ENCODE assay signal across 12 cellular contexts in the genomic region with DNA sequence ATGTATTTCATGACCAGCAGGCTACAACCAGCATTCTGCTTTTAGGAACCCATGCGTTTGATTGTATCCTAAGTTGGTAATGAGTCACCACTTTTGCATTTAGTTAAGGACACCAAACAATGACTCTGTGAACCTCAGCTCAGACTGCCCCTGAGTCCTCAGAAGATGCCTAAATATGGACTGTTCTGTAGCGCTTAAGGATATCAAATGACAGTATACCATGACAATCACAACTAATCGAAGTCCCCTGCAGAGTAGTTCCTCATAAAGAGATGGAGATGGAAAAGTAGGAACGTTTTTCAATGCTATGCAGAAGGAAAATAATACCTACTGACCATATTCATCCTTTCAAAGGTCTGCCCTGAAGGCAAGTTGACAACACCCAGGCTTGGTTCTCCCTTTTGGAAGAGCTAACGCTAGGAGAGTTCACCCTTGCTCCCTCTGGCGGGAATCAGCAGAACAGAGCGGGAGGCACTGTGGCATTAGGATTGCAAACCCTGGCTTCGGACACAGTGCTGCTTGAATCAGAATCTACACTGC.
DNase-seq lines count a peak whose midpoint lies in the region; ATAC-seq and TF ChIP-seq lines count a peak whose summit lies in the region.
"Had no signal": no experiment of that assay in that cellular context is flagged by ENCODE, and none has a peak within 500 bp of the region (broad histone marks: within the 10 kb centered on the region; RNA-seq: fewer than 3 reads in every experiment).

No MANE protein-coding gene starts in this region.

- H3K27ac ChIP-seq in suprapubic skin = no peak overlapping the region
- H3K27ac ChIP-seq: esophagus squamous epithelium had no signal

- BruUV-seq in Caco-2 (replicated peaks; lab: Mats Ljungman, UMichigan) = no TSS peak

- H3K36me3 ChIP-seq in Caco-2 (ENCODE audit: control insufficient read depth, insufficient read depth, low read length) (no peaks in the 10 kb centered on the region), suprapubic skin (no peaks in the 10 kb centered on the region)
- H3K36me3 ChIP-seq: esophagus squamous epithelium had no signal

- no peaks in the 10 kb centered on the region for H3K27me3 Mint-ChIP-seq in Caco-2 (ENCODE audit: insufficient read depth, unreplicated experiment)
- H3K27me3 Mint-ChIP-seq: activated naive CD4-positive, alpha-beta T cell treated with anti-CD3 and anti-CD28 coated beads, Interleukin-2, amount 50 U/mL, for 24 hours had no signal

- peaks cover 18% of the 10 kb centered on the region for H3K4me1 Mint-ChIP-seq in Caco-2 (ENCODE audit: low read depth, unreplicated experiment)

- POLR2A ChIA-PET in Caco-2 (lab: Charles Lee) = no interaction called here

- peak; percentile 38 to 45 for DNase-seq in Caco-2
- DNase-seq in NCI-H146 (lab: John Stamatoyannopoulos, UW) = peak; percentile 93
- DNase-seq in ecto neural progenitor cell (ENCODE audit: low spot score) = peak; percentile 61
- peak; percentile 9 for DNase-seq in medulla oblongata (ENCODE audit: extremely low spot score)
- no peak for DNase-seq in NCI-H524 treated with DMSO at 0.1 percent for 48 hours (lab: John Stamatoyannopoulos, UW)
- no peak for DNase-seq in suprapubic skin (ENCODE audit: low spot score in 2 of 2)
- DNase-seq in NCI-H128 (lab: John Stamatoyannopoulos, UW; ENCODE audit: unreplicated experiment) = no peak
- DNase-seq: DND-41; esophagus squamous epithelium; naive thymus-derived CD4-positive, alpha-beta T cell had no signal

- CTCF ChIA-PET in Caco-2 (lab: Charles Lee) = no interaction called here

- H3K36me3 Mint-ChIP-seq in Caco-2 (ENCODE audit: insufficient read depth, unreplicated experiment) = no peaks in the 10 kb centered on the region
- H3K36me3 Mint-ChIP-seq: activated naive CD4-positive, alpha-beta T cell treated with anti-CD3 and anti-CD28 coated beads, Interleukin-2, amount 50 U/mL, for 24 hours had no signal

- H3K9me3 ChIP-seq in Caco-2 = no peaks in the 10 kb centered on the region
- H3K9me3 ChIP-seq in suprapubic skin = no peaks in the 10 kb centered on the region
- H3K9me3 ChIP-seq: esophagus squamous epithelium had no signal

- no peaks in the 10 kb centered on the region for H3K27me3 ChIP-seq in Caco-2 (replicated peaks; ENCODE audit: control insufficient read depth, insufficient read depth, low read length)
- H3K27me3 ChIP-seq in suprapubic skin = no peaks in the 10 kb centered on the region
- H3K27me3 ChIP-seq: esophagus squamous epithelium had no signal

- intact Hi-C loops in Caco-2 (cut with micrococcal nuclease; ENCODE audit: unreplicated experiment) = loop anchor here (1.0 to 5.0 kb wide), 2 partner anchors 110 to 160 kb away; no protein-coding TSS in a partner anchor

- no peak overlapping the region for H3K4me3 Mint-ChIP-seq in Caco-2 (ENCODE audit: unreplicated experiment)
- H3K4me3 Mint-ChIP-seq: activated naive CD4-positive, alpha-beta T cell treated with anti-CD3 and anti-CD28 coated beads, Interleukin-2, amount 50 U/mL, for 24 hours; naive thymus-derived CD4-positive, alpha-beta T cell had no signal

- TF ChIP-seq EP300 in suprapubic skin (IDR thresholded peaks at IDR 0.05) = no peak

- peak; percentile 29 to 33 for TF ChIP-seq CTCF in Caco-2 (IDR thresholded peaks at IDR 0.05; ENCODE audit: insufficient read depth in 1 of 2, low read depth in 1 of 2, low read length in 1 of 2, severe bottlenecking in 1 of 2, unreplicated experiment in 1 of 2)
- no peak for TF ChIP-seq CTCF in suprapubic skin (IDR thresholded peaks at IDR 0.05)

- no peak overlapping the region for H3K27ac Mint-ChIP-seq in Caco-2 (ENCODE audit: unreplicated experiment)
- H3K27ac Mint-ChIP-seq: activated naive CD4-positive, alpha-beta T cell treated with anti-CD3 and anti-CD28 coated beads, Interleukin-2, amount 50 U/mL, for 24 hours; naive thymus-derived CD4-positive, alpha-beta T cell had no signal

- WGBS in suprapubic skin = 82% methylated on average over 8 of the region's 8 CpGs

- peaks cover 28% of the 10 kb centered on the region for H3K4me1 ChIP-seq in Caco-2
- H3K4me1 ChIP-seq in suprapubic skin = no peaks in the 10 kb centered on the region
- H3K4me1 ChIP-seq: esophagus squamous epithelium had no signal

- no peaks in the 10 kb centered on the region for H3K9me3 Mint-ChIP-seq in Caco-2 (ENCODE audit: unreplicated experiment)
- H3K9me3 Mint-ChIP-seq: activated naive CD4-positive, alpha-beta T cell treated with anti-CD3 and anti-CD28 coated beads, Interleukin-2, amount 50 U/mL, for 24 hours had no signal

- H3K4me3 ChIP-seq in Caco-2 (ENCODE audit: low read depth, low read length) (no peak overlapping the region), suprapubic skin (no peak overlapping the region)
- H3K4me3 ChIP-seq: esophagus squamous epithelium had no signal

- no peak for TF ChIP-seq POLR2A in suprapubic skin (IDR thresholded peaks at IDR 0.05)

- ATAC-seq in HG02610 (IDR thresholded peaks at IDR 0.05; ENCODE audit: unreplicated experiment) = no peak
- ATAC-seq: naive thymus-derived CD4-positive, alpha-beta T cell had no signal

Comparison
In these comparisons a context has a peak if more than half of its experiments do, and no peak if none do; other contexts are left out.
1. DNase-seq: peak in Caco-2 (2 of 2), NCI-H146 (single experiment), ecto neural progenitor cell (single experiment) and medulla oblongata (single experiment); none in NCI-H524 treated with DMSO at 0.1 percent for 48 hours (single experiment), suprapubic skin (0 of 2) and NCI-H128 (single experiment).
2. CTCF ChIP-seq: peak in Caco-2 (2 of 2); none in suprapubic skin (0 of 2).